8 cellular contexts compared by ENCODE assay signal in the genomic region with DNA sequence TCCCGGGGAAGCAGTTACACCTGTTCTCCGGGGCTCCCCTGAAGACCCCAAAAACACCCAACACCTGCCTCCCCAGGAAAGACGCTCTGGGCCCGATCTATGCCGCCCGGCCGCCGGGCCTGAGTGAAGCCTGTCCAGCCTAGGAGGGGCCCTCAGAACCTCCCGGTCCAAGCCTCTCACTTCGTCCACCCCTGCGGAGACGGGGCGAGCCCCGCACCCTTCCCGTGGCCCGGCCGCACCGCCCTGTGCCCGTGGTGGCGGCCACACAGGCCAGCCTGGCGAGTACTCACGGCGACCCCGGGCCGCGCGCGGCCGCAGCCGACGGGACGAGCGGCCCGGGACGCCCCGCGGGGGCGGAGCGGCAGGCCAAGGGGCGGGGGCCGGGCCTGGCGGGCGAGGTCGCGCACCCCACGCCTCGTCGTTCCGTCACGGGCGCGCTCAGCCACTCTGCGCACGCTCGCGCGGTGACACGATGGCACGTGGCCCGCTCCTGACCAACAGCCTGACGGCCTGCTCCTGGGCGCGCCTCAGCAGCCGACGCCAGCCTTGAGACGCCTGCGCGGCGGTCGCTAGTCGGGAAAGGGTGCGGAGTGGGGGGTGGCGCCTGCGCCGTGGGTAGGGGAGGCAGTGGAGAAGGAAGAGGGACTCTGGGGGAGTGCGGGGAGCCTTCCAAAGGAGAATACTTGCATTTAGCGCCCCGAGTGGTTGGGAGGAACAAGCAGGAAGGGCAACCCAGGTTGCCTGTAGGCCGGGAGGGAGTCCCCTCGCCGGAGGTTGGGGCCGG.
DNase-seq lines count a peak whose midpoint lies in the region; ATAC-seq lines count a peak whose summit lies in the region.

A gene with protein sequence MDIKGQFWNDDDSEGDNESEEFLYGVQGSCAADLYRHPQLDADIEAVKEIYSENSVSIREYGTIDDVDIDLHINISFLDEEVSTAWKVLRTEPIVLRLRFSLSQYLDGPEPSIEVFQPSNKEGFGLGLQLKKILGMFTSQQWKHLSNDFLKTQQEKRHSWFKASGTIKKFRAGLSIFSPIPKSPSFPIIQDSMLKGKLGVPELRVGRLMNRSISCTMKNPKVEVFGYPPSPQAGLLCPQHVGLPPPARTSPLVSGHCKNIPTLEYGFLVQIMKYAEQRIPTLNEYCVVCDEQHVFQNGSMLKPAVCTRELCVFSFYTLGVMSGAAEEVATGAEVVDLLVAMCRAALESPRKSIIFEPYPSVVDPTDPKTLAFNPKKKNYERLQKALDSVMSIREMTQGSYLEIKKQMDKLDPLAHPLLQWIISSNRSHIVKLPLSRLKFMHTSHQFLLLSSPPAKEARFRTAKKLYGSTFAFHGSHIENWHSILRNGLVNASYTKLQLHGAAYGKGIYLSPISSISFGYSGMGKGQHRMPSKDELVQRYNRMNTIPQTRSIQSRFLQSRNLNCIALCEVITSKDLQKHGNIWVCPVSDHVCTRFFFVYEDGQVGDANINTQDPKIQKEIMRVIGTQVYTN (minus strand): TSS at position 342 of the 784 bp plus-strand sequence. CDS start 5,077 bp downstream, outside the sequence.

- peaks cover 13% of the 10 kb centered on the region for H3K36me3 Mint-ChIP-seq in effector memory CD8-positive, alpha-beta T cell (ENCODE audit: insufficient read depth)
- peaks cover 6% of the 10 kb centered on the region for H3K36me3 Mint-ChIP-seq in memory B cell

- ATAC-seq in GM19463 (IDR thresholded peaks at IDR 0.05; ENCODE audit: unreplicated experiment) (peak; percentile 97), memory B cell (ENCODE audit: low read depth) (peak; percentile 92)
- peak; percentile 93 for ATAC-seq in effector memory CD8-positive, alpha-beta T cell (replicated peaks)

- no peaks in the 10 kb centered on the region for H3K9me3 Mint-ChIP-seq in effector memory CD8-positive, alpha-beta T cell
- H3K9me3 Mint-ChIP-seq in memory B cell: no peaks in the 10 kb centered on the region

- no peaks in the 10 kb centered on the region for H3K27me3 Mint-ChIP-seq in effector memory CD8-positive, alpha-beta T cell
- no peaks in the 10 kb centered on the region for H3K27me3 Mint-ChIP-seq in memory B cell

- DNase-seq in CMK (ENCODE audit: low read depth) (peak; percentile 98), HPDE6-E6E7 (ENCODE audit: extremely low spot score) (peak; percentile 100), NK-92 (lab: John Stamatoyannopoulos, UW; ENCODE audit: unreplicated experiment) (peak; percentile 95), memory B cell (ENCODE audit: low spot score in 2 of 2) (peak; percentile 86 to 95)
- DNase-seq in activated CD8-positive, alpha-beta memory T cell treated with anti-CD3 and anti-CD28 coated beads for 4 hours (ENCODE audit: low read depth in 2 of 2): peak; percentile 96 to 98
- DNase-seq in effector memory CD8-positive, alpha-beta T cell: peak; percentile 97
- peak; percentile 96 for DNase-seq in stimulated activated CD8-positive, alpha-beta memory T cell treated with anti-CD3 and anti-CD28 coated beads, Interleukin-12 subunit alpha, Interleukin-12 subunit beta, amount 100 ng/mL, for 24 hours (ENCODE audit: extremely low read depth)

- peak within 1 kb of the TSS; percentile 93 to 94 for H3K27ac Mint-ChIP-seq in effector memory CD8-positive, alpha-beta T cell
- peak within 1 kb of the TSS; percentile 94 for H3K27ac Mint-ChIP-seq in memory B cell

- H3K4me1 Mint-ChIP-seq in effector memory CD8-positive, alpha-beta T cell (ENCODE audit: low read depth in 2 of 2): peaks cover 25 to 34% of the 10 kb centered on the region in 2 donors
- peaks cover 27% of the 10 kb centered on the region for H3K4me1 Mint-ChIP-seq in memory B cell

- peak within 1 kb of the TSS; percentile 82 to 84 for H3K4me3 Mint-ChIP-seq in effector memory CD8-positive, alpha-beta T cell
- peak within 1 kb of the TSS; percentile 90 for H3K4me3 Mint-ChIP-seq in memory B cell

Comparison
In these comparisons a context has a peak if more than half of its experiments do, and no peak if none do; other contexts are left out.
1. Peak in every context shown above with its lines: DNase-seq and ATAC-seq.